In the genomic region with DNA sequence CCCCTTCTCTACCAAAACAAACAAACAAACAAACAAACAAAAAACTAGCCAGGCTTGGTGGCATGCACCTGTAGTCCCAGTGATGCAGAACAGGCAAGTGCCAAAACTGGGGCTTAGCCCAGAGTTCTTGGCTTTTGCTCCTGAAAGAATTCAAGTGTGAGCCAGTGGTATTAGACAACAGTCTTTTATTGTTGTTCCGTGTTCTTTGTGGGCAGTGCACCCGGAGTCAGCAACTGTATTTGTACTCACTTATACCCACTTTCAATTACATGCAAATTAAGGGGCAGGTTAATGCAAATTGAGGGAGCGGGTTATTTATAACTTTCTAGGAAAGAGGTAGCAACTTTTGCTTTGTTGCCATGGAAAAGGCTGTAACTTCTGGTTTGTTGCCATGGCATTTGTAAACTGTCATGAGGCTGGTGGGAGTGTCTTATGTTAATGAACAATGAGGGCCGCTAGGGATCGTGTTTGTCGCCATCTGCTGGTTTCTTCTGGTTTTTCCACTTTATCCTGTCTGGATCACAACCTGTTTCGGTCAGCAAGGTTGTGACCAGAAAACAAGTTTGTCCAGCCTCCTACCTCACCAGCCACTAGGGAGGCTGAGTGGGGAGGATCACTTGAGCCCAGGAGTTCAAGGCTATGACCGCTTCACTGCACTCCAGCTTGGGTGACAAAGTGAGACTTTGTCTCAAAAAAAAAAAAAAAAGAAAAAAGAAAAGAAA, we compare ENCODE assay signal across 8 cellular contexts.
A peak's percentile ranks its signal among the peaks of the same experiment; 100 is the strongest.
DNase-seq lines count a peak whose midpoint lies in the region; ATAC-seq and TF ChIP-seq lines count a peak whose summit lies in the region.

No MANE protein-coding gene starts in this region.

- no peak overlapping the region for H3K27ac ChIP-seq in CD8-positive, alpha-beta T cell (ENCODE audit: low read depth, low read length)

- H3K27ac Mint-ChIP-seq in CD8-positive, alpha-beta T cell: no peak overlapping the region

- no peak for TF ChIP-seq POLR2A in lower leg skin (IDR thresholded peaks at IDR 0.05)

- no peaks in the 10 kb centered on the region for H3K27me3 Mint-ChIP-seq in CD8-positive, alpha-beta T cell (ENCODE audit: low read depth)

- no peaks in the 10 kb centered on the region for H3K36me3 Mint-ChIP-seq in CD8-positive, alpha-beta T cell

- no peaks in the 10 kb centered on the region for H3K9me3 Mint-ChIP-seq in CD8-positive, alpha-beta T cell

- WGBS in lower leg skin, 2 donors: 32 to 38% methylated on average over 8 of the region's 8 CpGs

- H3K9me3 ChIP-seq in CD8-positive, alpha-beta T cell (ENCODE audit: low read length): no peaks in the 10 kb centered on the region

- CTCF ChIA-PET in CD8-positive, alpha-beta T cell (lab: Charles Lee): no interaction called here

- peak; percentile 25 for TF ChIP-seq CTCF in CD8-positive, alpha-beta T cell (IDR thresholded peaks at IDR 0.05)
- TF ChIP-seq CTCF in lower leg skin (IDR thresholded peaks at IDR 0.05): no peak

- no peaks in the 10 kb centered on the region for H3K4me1 ChIP-seq in CD8-positive, alpha-beta T cell (ENCODE audit: insufficient read depth, low read length)

- no peaks in the 10 kb centered on the region for H3K27me3 ChIP-seq in CD8-positive, alpha-beta T cell (ENCODE audit: insufficient read depth, low read length)

- DNase-seq in CD8-positive, alpha-beta T cell: peak in 3 of 7 experiments; percentile 0 to 20 (median 14)
- DNase-seq in NCI-H82 treated with DMSO at 0.1 percent for 48 hours (lab: John Stamatoyannopoulos, UW; ENCODE audit: unreplicated experiment) (peak; percentile 4), hippocampal formation (lab: John Stamatoyannopoulos, UW) (peak; percentile 0), lower leg skin (ENCODE audit: low spot score in 2 of 2) (no peak)
- DNase-seq in activated T-cell treated with anti-CD3 and anti-CD28 coated beads, Interleukin-2, amount 50 U/mL, for 48 hours: peak; percentile 41 to 53
- DNase-seq in stimulated activated CD4-positive, alpha-beta T cell treated with anti-CD3 and anti-CD28 coated beads, TNF-alpha, amount 100 ng/mL, for 24 hours (ENCODE audit: low read depth in 3 of 3): peak in 2 of 3 experiments; percentile 0

- intact Hi-C loops in CD8-positive, alpha-beta T cell (cut with DNase I, micrococcal nuclease): loop anchor here in 1 of 2 experiments (10.0 kb wide), 1 partner anchor 499 kb away; no protein-coding TSS in a partner anchor
- intact Hi-C loops in lower leg skin (cut with DNase I; ENCODE audit: low total_unique reads): no loop called here

- peak; percentile 36 for ATAC-seq in CD8-positive, alpha-beta T cell
- peak; percentile 92 for ATAC-seq in GM18519 (IDR thresholded peaks at IDR 0.05; ENCODE audit: low FRiP score, unreplicated experiment)
- ATAC-seq in HG03139 (IDR thresholded peaks at IDR 0.05; ENCODE audit: unreplicated experiment): peak; percentile 54

- H3K36me3 ChIP-seq in CD8-positive, alpha-beta T cell (ENCODE audit: insufficient read depth, low read length): no peaks in the 10 kb centered on the region

- no peaks in the 10 kb centered on the region for H3K4me1 Mint-ChIP-seq in CD8-positive, alpha-beta T cell (ENCODE audit: low read depth)

- H3K4me3 Mint-ChIP-seq in CD8-positive, alpha-beta T cell: no peak overlapping the region

- no peak overlapping the region for H3K4me3 ChIP-seq in CD8-positive, alpha-beta T cell (ENCODE audit: low read depth, low read length)
- H3K4me3 ChIP-seq in lower leg skin (ENCODE audit: low read depth, poor library complexity, severe bottlenecking): no peak overlapping the region

- POLR2A ChIA-PET in CD8-positive, alpha-beta T cell (lab: Charles Lee): no interaction called here

Comparison
In these comparisons a context has a peak if more than half of its experiments do, and no peak if none do; other contexts are left out.
1. ATAC-seq: peak in every context shown above with its lines; median percentile 92 in GM18519; 54 in HG03139; 36 in CD8-positive, alpha-beta T cell.
2. DNase-seq: peak in NCI-H82 treated with DMSO at 0.1 percent for 48 hours (single experiment), activated T-cell treated with anti-CD3 and anti-CD28 coated beads, Interleukin-2, amount 50 U/mL, for 48 hours (2 of 2), hippocampal formation (2 of 2) and stimulated activated CD4-positive, alpha-beta T cell treated with anti-CD3 and anti-CD28 coated beads, TNF-alpha, amount 100 ng/mL, for 24 hours (2 of 3); none in lower leg skin (0 of 2).